ENCODE assay signal across 8 cellular contexts in the genomic region with DNA sequence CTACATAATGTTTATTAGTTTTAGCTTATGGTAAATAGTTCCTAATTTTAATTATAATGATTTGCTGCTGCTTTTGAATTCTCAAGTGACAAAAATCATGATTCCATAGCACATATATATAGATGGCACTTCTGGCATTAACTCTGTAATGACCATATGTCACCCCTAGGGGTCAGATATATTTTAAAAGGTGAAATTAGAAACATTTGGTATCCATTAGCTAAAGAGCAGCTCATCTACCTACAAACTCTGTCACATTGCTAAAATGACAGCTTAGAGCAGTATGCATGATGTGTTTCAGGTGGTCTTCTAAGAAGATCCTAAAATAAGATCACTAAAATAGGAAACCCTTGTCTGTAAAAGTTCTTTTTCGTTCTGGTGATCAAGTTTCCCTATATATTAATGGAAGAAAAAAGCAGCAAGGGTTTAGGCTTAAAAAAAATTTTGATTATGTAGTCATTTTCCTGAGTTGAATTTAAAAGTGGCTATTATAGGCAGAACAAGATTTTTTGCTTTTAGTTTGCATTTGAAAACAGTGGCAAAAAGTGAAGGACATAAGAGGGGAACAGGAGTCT.
DNase-seq lines count a peak whose midpoint lies in the region; ATAC-seq and TF ChIP-seq lines count a peak whose summit lies in the region.

No MANE protein-coding gene starts in this region.

- H3K4me1 ChIP-seq in heart left ventricle (no peaks in the 10 kb centered on the region), right atrium auricular region (no peaks in the 10 kb centered on the region), psoas muscle (no peaks in the 10 kb centered on the region)

- intact Hi-C loops in heart left ventricle (cut with DNase I) (loop anchor here in 2 of 10 donors (1.0 to 10.0 kb wide), 2 partner anchors 9 to 294 kb away; no protein-coding TSS in a partner anchor), psoas muscle (cut with DNase I) (loop anchor here in 1 of 2 donors (10.0 kb wide), 1 partner anchor 324 kb away; no protein-coding TSS in a partner anchor)

- no peak overlapping the region for H3K4me2 ChIP-seq in SU-DHL-6 (ENCODE audit: low read depth, low read length, poor library complexity, severe bottlenecking)

- H3F3A ChIP-seq in SU-DHL-6 (ENCODE audit: insufficient read depth): no peaks in the 10 kb centered on the region

- H4K20me1 ChIP-seq in SU-DHL-6 (ENCODE audit: low read depth, low read length): no peaks in the 10 kb centered on the region

- DNase-seq in heart left ventricle: no peak
- DNase-seq in right atrium auricular region (ENCODE audit: low spot score): no peak
- DNase-seq in psoas muscle: no peak
- no peak for DNase-seq in stimulated activated naive CD4-positive, alpha-beta T cell (lab: John Stamatoyannopoulos, UW)
- DNase-seq in activated naive CD4-positive, alpha-beta T cell (lab: John Stamatoyannopoulos, UW): no peak
- no peak for DNase-seq in midbrain (lab: John Stamatoyannopoulos, UW)

- H3K9me3 ChIP-seq in heart left ventricle (no peaks in the 10 kb centered on the region), right atrium auricular region (no peaks in the 10 kb centered on the region), SU-DHL-6 (ENCODE audit: insufficient read depth, low read length) (no peaks in the 10 kb centered on the region), psoas muscle (no peaks in the 10 kb centered on the region)

- no peaks in the 10 kb centered on the region for H3K9me2 ChIP-seq in SU-DHL-6 (replicated peaks; ENCODE audit: insufficient read depth, low read length)

- no peak overlapping the region for H3K4me3 ChIP-seq in heart left ventricle
- no peak overlapping the region for H3K4me3 ChIP-seq in right atrium auricular region
- H3K4me3 ChIP-seq in SU-DHL-6 (ENCODE audit: insufficient read depth, low read length, poor library complexity, severe bottlenecking): no peak overlapping the region
- no peak overlapping the region for H3K4me3 ChIP-seq in psoas muscle

- WGBS in heart left ventricle, 4 donors: 95 to 100% (median 98%) methylated on average over 1 of the region's 1 CpG
- whole genome bisulfite sequencing in psoas muscle, 3 donors: 91 to 94% (median 94%) methylated on average over 1 of the region's 1 CpG

- H3K36me3 ChIP-seq in heart left ventricle (no peaks in the 10 kb centered on the region), right atrium auricular region (no peaks in the 10 kb centered on the region), SU-DHL-6 (ENCODE audit: low read length) (no peaks in the 10 kb centered on the region), psoas muscle (ENCODE audit: insufficient read depth in 1 of 2, low read depth in 1 of 2) (no peaks in the 10 kb centered on the region)

- H3K27ac ChIP-seq in heart left ventricle: no peak overlapping the region
- no peak overlapping the region for H3K27ac ChIP-seq in right atrium auricular region
- H3K27ac ChIP-seq in SU-DHL-6 (ENCODE audit: low read depth, low read length): no peak overlapping the region
- no peak overlapping the region for H3K27ac ChIP-seq in psoas muscle

- no peak overlapping the region for H2AFZ ChIP-seq in SU-DHL-6 (ENCODE audit: low read depth, low read length, severe bottlenecking)

- no peak overlapping the region for H3K9ac ChIP-seq in SU-DHL-6 (ENCODE audit: low read length)

- no peak for TF ChIP-seq POLR2A in heart left ventricle (IDR thresholded peaks at IDR 0.05)

- ATAC-seq in heart left ventricle (no peak), HG03039 (IDR thresholded peaks at IDR 0.05; ENCODE audit: unreplicated experiment) (peak; percentile 74), psoas muscle (no peak)

- TF ChIP-seq CTCF in heart left ventricle (IDR thresholded peaks at IDR 0.05): peak in 9 of 12 donors; percentile 10 to 51 (median 36)
- peak in 1 of 2 donors; percentile 56 for TF ChIP-seq CTCF in right atrium auricular region (IDR thresholded peaks at IDR 0.05)
- peak; percentile 29 for TF ChIP-seq CTCF in SU-DHL-6 (IDR thresholded peaks at IDR 0.05; ENCODE audit: insufficient read depth, low read length, poor library complexity, severe bottlenecking)
- peak; percentile 21 for TF ChIP-seq CTCF in psoas muscle (IDR thresholded peaks at IDR 0.05)

- H3K27me3 ChIP-seq in heart left ventricle (no peaks in the 10 kb centered on the region), right atrium auricular region (no peaks in the 10 kb centered on the region), SU-DHL-6 (ENCODE audit: low read length) (no peaks in the 10 kb centered on the region), psoas muscle (ENCODE audit: insufficient read depth in 3 of 3, low read length in 2 of 3) (no peaks in the 10 kb centered on the region)

- no peaks in the 10 kb centered on the region for H3K79me2 ChIP-seq in SU-DHL-6 (ENCODE audit: insufficient read depth, low read length)
